In genomic region chr3:159273608-159274007, GRCh38 we compare ENCODE assay signal across 9 cellular contexts.
DNase-seq lines count a peak whose midpoint lies in the region; ATAC-seq, FAIRE-seq and TF ChIP-seq lines count a peak whose summit lies in the region.
"Had no signal": no experiment of that assay in that cellular context is flagged by ENCODE, and none has a peak within 500 bp of the region (broad histone marks: within the 10 kb centered on the region; RNA-seq: fewer than 3 reads in every experiment).

No MANE protein-coding gene starts in this region.

- no peak overlapping the region for H3K4me3 Mint-ChIP-seq in natural killer cell

- H3K4me2 ChIP-seq in HepG2 (ENCODE audit: low read depth, low read length) = no peak overlapping the region

- no peaks in the 10 kb centered on the region for H3K4me1 ChIP-seq in HepG2 (ENCODE audit: insufficient read depth, low read length)

- TF ChIP-seq CTCF in astrocyte of the spinal cord (IDR thresholded peaks at IDR 0.05; ENCODE audit: low read depth, low read length) (no peak), HepG2 (CRISPR knock-in tag; IDR thresholded peaks at IDR 0.05) (no peak), natural killer cell (IDR thresholded peaks at IDR 0.05) (no peak), lower leg skin (IDR thresholded peaks at IDR 0.05) (no peak)

- peaks cover 0 to 4% of the 10 kb centered on the region in 2 donors for H3K9me3 Mint-ChIP-seq in natural killer cell

- ATAC-seq in HepG2 (no peak), natural killer cell (no peak), GM19324 (IDR thresholded peaks at IDR 0.05; ENCODE audit: low FRiP score, unreplicated experiment) (no peak)

- no peak for TF ChIP-seq POLR2A in HepG2 (IDR thresholded peaks at IDR 0.05; ENCODE audit: insufficient read depth in 1 of 2, low read depth in 2 of 2, low read length in 2 of 2)
- no peak for TF ChIP-seq POLR2A in lower leg skin (IDR thresholded peaks at IDR 0.05)

- no peaks in the 10 kb centered on the region for H3K9me3 ChIP-seq in HepG2 (ENCODE audit: low read length)

- POLR2A ChIA-PET in HepG2 (lab: Yijun Ruan, JAX) = no interaction called here

- no peak overlapping the region for H3K27ac ChIP-seq in HepG2 (ENCODE audit: extremely low read length, insufficient read depth, low read length)

- FAIRE-seq in HepG2 (lab: Jason Lieb, UNC) = no peak
- no peak for FAIRE-seq in RCC 7860 (lab: Jason Lieb, UNC)
- FAIRE-seq: GM12892 had no signal

- H3K9ac ChIP-seq in HepG2 (ENCODE audit: insufficient read depth, low read depth, low read length) = no peak overlapping the region

- H3K27me3 Mint-ChIP-seq in natural killer cell (ENCODE audit: low read depth in 2 of 2) = no peaks in the 10 kb centered on the region

- H4K20me1 ChIP-seq in HepG2 (ENCODE audit: insufficient read depth, low read length) = no peaks in the 10 kb centered on the region

- H3K36me3 Mint-ChIP-seq in natural killer cell = no peaks in the 10 kb centered on the region

- H3K4me1 Mint-ChIP-seq in natural killer cell = no peaks in the 10 kb centered on the region

- in situ Hi-C loops in astrocyte of the spinal cord (cut with HindIII; ENCODE audit: low sequenced_read_pairs) = no loop called here
- in situ Hi-C loops in HepG2 (cut with HindIII; ENCODE audit: extremely low pct_ligation_motif_present, low pct_unique_long_range_greater_than_20kb) = loop anchor here (25.0 kb wide), 1 partner anchor 714 kb away; the partner anchor contains the start of gene IL12A

- no TSS peak for BruUV-seq in HepG2 (replicated peaks; lab: Mats Ljungman, UMichigan)

- H3K79me2 ChIP-seq in HepG2 (ENCODE audit: insufficient read depth, low read length) = no peaks in the 10 kb centered on the region

- H2AFZ ChIP-seq in HepG2 (ENCODE audit: low read length) = no peak overlapping the region

- TF ChIP-seq EP300 in HepG2 (IDR thresholded peaks at IDR 0.05; ENCODE audit: low read depth in 2 of 2, low read length in 2 of 2) (no peak), HepG2 (CRISPR knock-in tag; IDR thresholded peaks at IDR 0.05; ENCODE audit: borderline replicate concordance) (no peak)

- H3K27me3 ChIP-seq in HepG2 (ENCODE audit: control insufficient read depth in 1 of 2, insufficient read depth in 2 of 2, low read length in 2 of 2) = no peaks in the 10 kb centered on the region

- H3K36me3 ChIP-seq in HepG2 (replicated peaks in 1 of 2; ENCODE audit: control insufficient read depth in 1 of 2, insufficient read depth in 2 of 2, low read length in 2 of 2) = no peaks in the 10 kb centered on the region

- WGBS in HepG2 (ENCODE audit: low lambda C conversion rate) = 4% methylated on average over 6 of the region's 6 CpGs
- 7% methylated on average over 6 of the region's 6 CpGs for WGBS in lower leg skin, 2 donors

- H3K4me3 ChIP-seq in astrocyte of the spinal cord (ENCODE audit: low read depth, low read length) (no peak overlapping the region), HepG2 (replicated peaks in 1 of 3; ENCODE audit: insufficient read depth in 1 of 3, low read depth in 2 of 3, low read length in 3 of 3) (no peak overlapping the region), lower leg skin (ENCODE audit: low read depth, poor library complexity, severe bottlenecking) (no peak overlapping the region)

- DNase-seq in EL (peak; percentile 49), KG1 (lab: John Stamatoyannopoulos, UW) (peak; percentile 9), astrocyte of the spinal cord (ENCODE audit: low read depth, low spot score) (peak; percentile 67), HepG2 (ENCODE audit: low spot score) (peak; percentile 6), RCC 7860 (ENCODE audit: low spot score) (no peak), natural killer cell (no peak), lower leg skin (ENCODE audit: low spot score in 2 of 2) (no peak)

- CTCF ChIA-PET in HepG2 (lab: Yijun Ruan, JAX; ENCODE audit: low intra/inter-chr PET ratio, low total read pairs) = no interaction called here

- no peak for TF ChIP-seq RAD21 in HepG2 (CRISPR knock-in tag; IDR thresholded peaks at IDR 0.05)

- intact Hi-C loops in HepG2 (cut with micrococcal nuclease; ENCODE audit: unreplicated experiment) (no loop called here), natural killer cell (cut with micrococcal nuclease) (no loop called here), lower leg skin (cut with DNase I; ENCODE audit: low total_unique reads) (no loop called here)

- H3K27ac Mint-ChIP-seq in natural killer cell = no peak overlapping the region

TF ChIP-seq in HepG2, 621 proteins besides CTCF, POLR2A, EP300 and RAD21 (continues in another document):
- TF ChIP-seq TARDBP (CRISPR knock-in tag; IDR thresholded peaks at IDR 0.05) = no peak
- TF ChIP-seq AKNA (CRISPR knock-in tag; IDR thresholded peaks at IDR 0.05; ENCODE audit: borderline replicate concordance) = 0 out of 2 replicates have a peak, but pooled peaks have one; percentile 37
- 0 out of 2 replicates have a peak, but pooled peaks have one; percentile 33 for TF ChIP-seq ZNF335 (CRISPR knock-in tag; IDR thresholded peaks at IDR 0.05)
- 0 out of 2 replicates have a peak, but pooled peaks have one; percentile 17 for TF ChIP-seq ELF3 (CRISPR knock-in tag; IDR thresholded peaks at IDR 0.05)
- 0 out of 4 replicates have a peak, but pooled peaks of 1 of the 2 experiments have one; percentile 28 for TF ChIP-seq KLF16 (CRISPR knock-in tag; IDR thresholded peaks at IDR 0.05)
- peak; percentile 75; the same call in 1 of the 2 replicates for TF ChIP-seq WIZ (CRISPR knock-in tag; IDR thresholded peaks at IDR 0.05)
- TF ChIP-seq ZSCAN9 (CRISPR knock-in tag; IDR thresholded peaks at IDR 0.05; ENCODE audit: borderline replicate concordance) = peak; percentile 55; the same call in 1 of the 2 replicates
- TF ChIP-seq SRSF4 (IDR thresholded peaks at IDR 0.05; ENCODE audit: low read depth, low read length, poor library complexity, severe bottlenecking) = no peak
- TF ChIP-seq PITX1 (CRISPR knock-in tag; IDR thresholded peaks at IDR 0.05) = no peak
- peak; percentile 35; the same call in 1 of the 2 replicates for TF ChIP-seq SAP130 (CRISPR knock-in tag; IDR thresholded peaks at IDR 0.05; ENCODE audit: low read depth)
- TF ChIP-seq ATF6 (CRISPR knock-in tag; conservative IDR thresholded peaks at IDR 0.05) = no peak
- TF ChIP-seq ZNF720 (CRISPR knock-in tag; IDR thresholded peaks at IDR 0.05) = no peak
- no peak for TF ChIP-seq TOPORS (CRISPR knock-in tag; IDR thresholded peaks at IDR 0.05)
- 0 out of 2 replicates have a peak, but pooled peaks have one; percentile 10 for TF ChIP-seq FOXA3 (CRISPR knock-in tag; IDR thresholded peaks at IDR 0.05)
- TF ChIP-seq ZFP37 (CRISPR knock-in tag; IDR thresholded peaks at IDR 0.05; ENCODE audit: borderline replicate concordance) = 0 out of 2 replicates have a peak, but pooled peaks have one; percentile 44

Comparison
In these comparisons a context has a peak if more than half of its experiments do, and no peak if none do; other contexts are left out.
1. DNase-seq: peak in EL (single experiment), KG1 (single experiment), astrocyte of the spinal cord (single experiment) and HepG2 (single experiment); none in RCC 7860 (single experiment), natural killer cell (single experiment) and lower leg skin (0 of 2).